ENCODE assay signal across 19 cellular contexts in genomic region chrX:46125139-46125538, GRCh38.
DNase-seq lines count a peak whose midpoint lies in the region; TF ChIP-seq lines count a peak whose summit lies in the region.
"Had no signal": no experiment of that assay in that cellular context is flagged by ENCODE, and none has a peak within 500 bp of the region (broad histone marks: within the 10 kb centered on the region; RNA-seq: fewer than 3 reads in every experiment).

No MANE protein-coding gene starts in this region.

- no peaks in the 10 kb centered on the region for H3K9me3 ChIP-seq in effector memory CD4-positive, alpha-beta T cell (ENCODE audit: control insufficient read depth, low read length)
- H3K9me3 ChIP-seq: heart right ventricle, sigmoid colon, thoracic aorta had no signal

- peak; percentile 5 for DNase-seq in activated CD4-positive, alpha-beta T cell treated with anti-CD3 and anti-CD28 coated beads, Interleukin-2, amount 10 ng/mL, durations not matched to agents 7 days and 5 days
- no peak for DNase-seq in activated CD4-positive, alpha-beta T cell treated with anti-CD3 and anti-CD28 coated beads for 1 hour
- DNase-seq in NOMO-1 treated with dmso at 0.1 percent for 144 hours (lab: John Stamatoyannopoulos, UW; ENCODE audit: unreplicated experiment) (peak; percentile 34), fibroblast of mammary gland (ENCODE audit: low read depth) (peak; percentile 27), NCI-H748 treated with DMSO at 0.1 percent for 48 hours (lab: John Stamatoyannopoulos, UW) (no peak), globus pallidus (ENCODE audit: low spot score) (no peak)
- no peak for DNase-seq in effector memory CD4-positive, alpha-beta T cell
- DNase-seq in activated T-cell treated with anti-CD3 and anti-CD28 coated beads, Interleukin-2, amount 50 U/mL, for 1 hour, result no peak
- DNase-seq: 8988T; CD4-positive, alpha-beta memory T cell; HCEC 1CT; heart right ventricle; NCI-H1436; nucleus accumbens; sigmoid colon; stimulated activated CD4-positive, alpha-beta T cell treated with anti-CD3 and anti-CD28 coated beads, Interleukin-4, amount 100 ng/mL, for 4 hours; SW 1271; WERI-Rb-1 had no signal

- no peaks in the 10 kb centered on the region for H3K36me3 Mint-ChIP-seq in activated CD4-positive, alpha-beta T cell treated with anti-CD3 and anti-CD28 coated beads, Interleukin-2, amount 10 ng/mL, durations not matched to agents 7 days and 5 days (ENCODE audit: low read depth)
- H3K36me3 Mint-ChIP-seq: CD4-positive, alpha-beta memory T cell had no signal

- H3K4me1 ChIP-seq in effector memory CD4-positive, alpha-beta T cell (ENCODE audit: control insufficient read depth, insufficient read depth, low read length, poor library complexity, severe bottlenecking), result no peaks in the 10 kb centered on the region
- H3K4me1 ChIP-seq: heart right ventricle, sigmoid colon had no signal

- H3K27ac Mint-ChIP-seq in activated CD4-positive, alpha-beta T cell treated with anti-CD3 and anti-CD28 coated beads, Interleukin-2, amount 10 ng/mL, durations not matched to agents 7 days and 5 days, result no peak overlapping the region
- H3K27ac Mint-ChIP-seq: CD4-positive, alpha-beta memory T cell had no signal

- H3K27me3 Mint-ChIP-seq in activated CD4-positive, alpha-beta T cell treated with anti-CD3 and anti-CD28 coated beads, Interleukin-2, amount 10 ng/mL, durations not matched to agents 7 days and 5 days, result no peaks in the 10 kb centered on the region
- H3K27me3 Mint-ChIP-seq: CD4-positive, alpha-beta memory T cell had no signal

- no peaks in the 10 kb centered on the region for H3K27me3 ChIP-seq in effector memory CD4-positive, alpha-beta T cell (replicated peaks; ENCODE audit: control insufficient read depth, insufficient read depth, low read length, poor library complexity, severe bottlenecking)
- H3K27me3 ChIP-seq: sigmoid colon had no signal

- POLR2A ChIA-PET in activated CD4-positive, alpha-beta T cell treated with anti-CD3 and anti-CD28 coated beads, Interleukin-2, amount 10 ng/mL, durations not matched to agents 7 days and 5 days (lab: Charles Lee), result no interaction called here

- H3K27ac ChIP-seq in effector memory CD4-positive, alpha-beta T cell (ENCODE audit: insufficient read depth, low read length, poor library complexity, severe bottlenecking), result no peak overlapping the region
- H3K27ac ChIP-seq: heart right ventricle, sigmoid colon, thoracic aorta, WERI-Rb-1 had no signal

- no peak overlapping the region for H3K4me3 Mint-ChIP-seq in activated CD4-positive, alpha-beta T cell treated with anti-CD3 and anti-CD28 coated beads, Interleukin-2, amount 10 ng/mL, durations not matched to agents 7 days and 5 days
- H3K4me3 Mint-ChIP-seq: CD4-positive, alpha-beta memory T cell had no signal

- H3K9me3 Mint-ChIP-seq in activated CD4-positive, alpha-beta T cell treated with anti-CD3 and anti-CD28 coated beads, Interleukin-2, amount 10 ng/mL, durations not matched to agents 7 days and 5 days, result peaks cover 2% of the 10 kb centered on the region

- peaks cover 6% of the 10 kb centered on the region for H3K4me1 Mint-ChIP-seq in activated CD4-positive, alpha-beta T cell treated with anti-CD3 and anti-CD28 coated beads, Interleukin-2, amount 10 ng/mL, durations not matched to agents 7 days and 5 days
- H3K4me1 Mint-ChIP-seq: CD4-positive, alpha-beta memory T cell had no signal

- no peaks in the 10 kb centered on the region for H3K36me3 ChIP-seq in effector memory CD4-positive, alpha-beta T cell (ENCODE audit: control insufficient read depth, insufficient read depth, low read length)
- H3K36me3 ChIP-seq: heart right ventricle, sigmoid colon, thoracic aorta, WERI-Rb-1 had no signal

- no peak overlapping the region for H3K4me3 ChIP-seq in fibroblast of mammary gland (ENCODE audit: control insufficient read depth, low read depth, low read length)
- no peak overlapping the region for H3K4me3 ChIP-seq in effector memory CD4-positive, alpha-beta T cell (ENCODE audit: insufficient read depth, low read depth, low read length, poor library complexity, severe bottlenecking)
- H3K4me3 ChIP-seq: heart right ventricle, sigmoid colon, thoracic aorta had no signal

- CTCF ChIA-PET in activated CD4-positive, alpha-beta T cell treated with anti-CD3 and anti-CD28 coated beads, Interleukin-2, amount 10 ng/mL, durations not matched to agents 7 days and 5 days (lab: Charles Lee), result no interaction called here

- TF ChIP-seq CTCF in fibroblast of mammary gland (conservative IDR thresholded peaks at IDR 0.05; ENCODE audit: control insufficient read depth, insufficient read depth, low read depth, low read length), result no peak

Comparison
In these comparisons a context has a peak if more than half of its experiments do, and no peak if none do; other contexts are left out.
1. DNase-seq: peak in activated CD4-positive, alpha-beta T cell treated with anti-CD3 and anti-CD28 coated beads, Interleukin-2, amount 10 ng/mL, durations not matched to agents 7 days and 5 days (single experiment), NOMO-1 treated with dmso at 0.1 percent for 144 hours (single experiment) and fibroblast of mammary gland (single experiment); none in activated CD4-positive, alpha-beta T cell treated with anti-CD3 and anti-CD28 coated beads for 1 hour (single experiment), effector memory CD4-positive, alpha-beta T cell (0 of 3), NCI-H748 treated with DMSO at 0.1 percent for 48 hours (single experiment), globus pallidus (single experiment) and activated T-cell treated with anti-CD3 and anti-CD28 coated beads, Interleukin-2, amount 50 U/mL, for 1 hour (single experiment).